In genomic region chr11:11845066-11845465, GRCh38 we compare ENCODE assay signal across 8 cellular contexts. TPM values are rescaled to one million over a fixed set of nuclear protein-coding genes. Genes with fewer than 3 reads are reported as not detected.
DNase-seq lines count a peak whose midpoint lies in the region; ATAC-seq, FAIRE-seq and TF ChIP-seq lines count a peak whose summit lies in the region.

No MANE protein-coding gene starts in this region.

- RAD21 ChIA-PET in HCT116 (lab: Charles Lee; ENCODE audit: low non-redundant PET in 1 of 2, low total read pairs in 2 of 2, uncharacterized antibody in 2 of 2, unreplicated experiment in 2 of 2), result interaction anchor here in 1 of 2 experiments (0.9 kb wide), 1 partner anchor 31 kb away, joined by 3 read pairs; no protein-coding TSS in a partner anchor

- H3K27ac Mint-ChIP-seq in activated CD4-positive, alpha-beta memory T cell treated with anti-CD3 and anti-CD28 coated beads for 36 hours, result no peak overlapping the region

- TF ChIP-seq EP300 in A549 (IDR thresholded peaks at IDR 0.05), result no peak

- no peak overlapping the region for H3K4me3 ChIP-seq in A549
- peak overlapping the region in 1 of 2 experiments; percentile 24; a peak in 1 of 4 replicates for H3K4me3 ChIP-seq in HCT116 (replicated peaks in 1 of 2; ENCODE audit: low read depth in 1 of 2, low read length in 2 of 2)

- no peak overlapping the region for H3K27ac ChIP-seq in A549
- no peak overlapping the region for H3K27ac ChIP-seq in HCT116 (ENCODE audit: low read depth, low read length)

- no peak for TF ChIP-seq RAD21 in A549 (conservative IDR thresholded peaks at IDR 0.05 in 1 of 2, IDR thresholded peaks at IDR 0.05 in 1 of 2)
- no peak for TF ChIP-seq RAD21 in HCT116 (IDR thresholded peaks at IDR 0.05; ENCODE audit: low read depth)

- POLR2A ChIA-PET in A549 (lab: Yijun Ruan, JAX) (no interaction called here), HCT116 (lab: Charles Lee) (interaction anchor here (0.9 kb wide), 1 partner anchor 26 kb away, joined by 4 read pairs; no protein-coding TSS in a partner anchor)
- POLR2A ChIA-PET in activated CD4-positive, alpha-beta memory T cell treated with anti-CD3 and anti-CD28 coated beads for 36 hours (lab: Charles Lee), result interaction anchor here (1.6 kb wide), 1 partner anchor 21 kb away, joined by 3 read pairs; no protein-coding TSS in a partner anchor

- H3K4me1 ChIP-seq in A549 (peaks cover 49% of the 10 kb centered on the region), HCT116 (ENCODE audit: control insufficient read depth in 1 of 2, insufficient read depth in 2 of 2, low read length in 2 of 2) (peaks cover 34 to 51% of the 10 kb centered on the region in 2 experiments)

- no peak overlapping the region for H2AFZ ChIP-seq in HCT116 (ENCODE audit: low read depth, low read length, poor library complexity, severe bottlenecking)

- no peak for ATAC-seq in A549
- ATAC-seq in HCT116, result no peak
- no peak for ATAC-seq in GM21825 (IDR thresholded peaks at IDR 0.05; ENCODE audit: unreplicated experiment)

- H3K27me3 Mint-ChIP-seq in activated CD4-positive, alpha-beta memory T cell treated with anti-CD3 and anti-CD28 coated beads for 36 hours, result no peaks in the 10 kb centered on the region

- no peak for FAIRE-seq in A549 (lab: Jason Lieb, UNC)

- DNase-seq in A549 (ENCODE audit: low read depth in 1 of 2, low spot score in 1 of 2) (no peak), HCT116 (ENCODE audit: low read depth, low spot score) (peak; percentile 52), mucosa of gallbladder (ENCODE audit: low spot score) (peak; percentile 38), KG1 (lab: John Stamatoyannopoulos, UW) (no peak), NCI-H1930 (lab: John Stamatoyannopoulos, UW) (no peak)
- DNase-seq in activated CD4-positive, alpha-beta memory T cell treated with anti-CD3 and anti-CD28 coated beads for 36 hours, result no peak
- no peak for DNase-seq in activated CD4-positive, CD25-positive, alpha-beta regulatory T cell treated with anti-CD3 and anti-CD28 coated beads, Interleukin-2, amount 50 U/mL, for 72 hours

- peaks cover 13% of the 10 kb centered on the region; the same call in 1 of the 2 replicates for H4K20me1 ChIP-seq in HCT116 (ENCODE audit: insufficient read depth)

- no peaks in the 10 kb centered on the region for H3K36me3 ChIP-seq in HCT116 (ENCODE audit: control insufficient read depth in 1 of 2, insufficient read depth in 2 of 2, low read length in 2 of 2)

- no peaks in the 10 kb centered on the region for H3K27me3 ChIP-seq in HCT116 (ENCODE audit: insufficient read depth, low read length)

- peaks cover 1% of the 10 kb centered on the region for H3K36me3 Mint-ChIP-seq in activated CD4-positive, alpha-beta memory T cell treated with anti-CD3 and anti-CD28 coated beads for 36 hours

- TF ChIP-seq CTCF in A549 (IDR thresholded peaks at IDR 0.05), result no peak
- TF ChIP-seq CTCF in HCT116 (IDR thresholded peaks at IDR 0.05 in 2 of 3, conservative IDR thresholded peaks at IDR 0.05 in 1 of 3; ENCODE audit: borderline replicate concordance in 1 of 3, insufficient read depth in 1 of 3, low read depth in 2 of 3, low read length in 2 of 3), result no peak

- no peaks in the 10 kb centered on the region for H3K9me3 Mint-ChIP-seq in activated CD4-positive, alpha-beta memory T cell treated with anti-CD3 and anti-CD28 coated beads for 36 hours

- H3K9ac ChIP-seq in HCT116 (ENCODE audit: low read length), result no peak overlapping the region; the same call in 1 of the 2 replicates

- H3K79me2 ChIP-seq in HCT116 (ENCODE audit: insufficient read depth, low read length), result peaks cover 82% of the 10 kb centered on the region

- peak overlapping the region; percentile 92 for H3K4me2 ChIP-seq in A549
- peak overlapping the region; percentile 89 for H3K4me2 ChIP-seq in HCT116 (ENCODE audit: low read length)

- TF ChIP-seq POLR2A in A549 (IDR thresholded peaks at IDR 0.05; ENCODE audit: low read length) (no peak), HCT116 (IDR thresholded peaks at IDR 0.05; ENCODE audit: borderline replicate concordance, extremely low read depth, insufficient read depth, insufficient read length) (no peak)

- H3K9me3 ChIP-seq in A549 (no peaks in the 10 kb centered on the region), HCT116 (ENCODE audit: control insufficient read depth in 1 of 2, insufficient read depth in 1 of 2, low read depth in 1 of 2, low read length in 2 of 2) (no peaks in the 10 kb centered on the region)

- peak overlapping the region; percentile 61 for H3K4me3 Mint-ChIP-seq in activated CD4-positive, alpha-beta memory T cell treated with anti-CD3 and anti-CD28 coated beads for 36 hours

- no peaks in the 10 kb centered on the region for H3K9me2 ChIP-seq in HCT116 (ENCODE audit: insufficient read depth)

- no TSS peak for BruUV-seq in HCT116 (replicated peaks; lab: Mats Ljungman, UMichigan)

- H3K4me1 Mint-ChIP-seq in activated CD4-positive, alpha-beta memory T cell treated with anti-CD3 and anti-CD28 coated beads for 36 hours (ENCODE audit: low read depth), result peaks cover 48% of the 10 kb centered on the region

- intact Hi-C loops in HCT116 (cut with micrococcal nuclease), result no loop called here
- intact Hi-C loops in activated CD4-positive, alpha-beta memory T cell treated with anti-CD3 and anti-CD28 coated beads for 36 hours (cut with micrococcal nuclease), result loop anchor here (1.0 to 10.0 kb wide), 3 partner anchors 11 to 830 kb away; partner anchors contain the start of gene TEAD1

- CTCF ChIA-PET in A549 (lab: Yijun Ruan, JAX) (interaction anchor here (2.9 to 5.6 kb wide), 2 partner anchors 45 to 199 kb away, joined by 10 to 39 read pairs; no protein-coding TSS in a partner anchor), HCT116 (lab: Charles Lee) (interaction anchor here (1.0 to 1.3 kb wide), 3 partner anchors 46 to 199 kb away, joined by 3 read pairs; no protein-coding TSS in a partner anchor)
- CTCF ChIA-PET in activated CD4-positive, alpha-beta memory T cell treated with anti-CD3 and anti-CD28 coated beads for 36 hours (lab: Charles Lee), result interaction anchor here (0.9 to 2.0 kb wide), 5 partner anchors 12 to 122 kb away, joined by 3 to 5 read pairs (median 3); no protein-coding TSS in a partner anchor

TF ChIP-seq in A549, 52 proteins besides CTCF, POLR2A, EP300 and RAD21:
- no peak for TF ChIP-seq MAX (IDR thresholded peaks at IDR 0.05)
- TF ChIP-seq GATA3 (IDR thresholded peaks at IDR 0.05; ENCODE audit: borderline replicate concordance), result no peak
- TF ChIP-seq HDAC2 (IDR thresholded peaks at IDR 0.05), result no peak
- no peak for TF ChIP-seq USF2 (IDR thresholded peaks at IDR 0.05)

TF ChIP-seq in HCT116, 20 proteins besides CTCF, POLR2A, EP300 and RAD21:
- 0 out of 2 replicates have a peak, but pooled peaks have one; percentile 38 for TF ChIP-seq CEBPB (IDR thresholded peaks at IDR 0.05; ENCODE audit: low read depth)
- no peak for TF ChIP-seq POLR2AphosphoS5 (IDR thresholded peaks at IDR 0.05; ENCODE audit: low read depth, low read length)
- TF ChIP-seq CBX3 (IDR thresholded peaks at IDR 0.05; ENCODE audit: low read depth), result peak; percentile 53; the same call in 1 of the 2 replicates
- TF ChIP-seq YY1 (IDR thresholded peaks at IDR 0.05; ENCODE audit: extremely low read depth, insufficient replicate concordance, low read depth, low read length), result no peak
- TF ChIP-seq JUND (IDR thresholded peaks at IDR 0.05), result peak; percentile 19; the same call in 1 of the 2 replicates
- TF ChIP-seq ZBTB33 (IDR thresholded peaks at IDR 0.05; ENCODE audit: extremely low read depth, insufficient replicate concordance, low read length), result no peak
- no peak for TF ChIP-seq FOSL1 (IDR thresholded peaks at IDR 0.05; ENCODE audit: low read depth)
- no peak for TF ChIP-seq ZFX (IDR thresholded peaks at IDR 0.05)
- TF ChIP-seq EZH2 (IDR thresholded peaks at IDR 0.05), result no peak
- no peak for TF ChIP-seq SRF (IDR thresholded peaks at IDR 0.05; ENCODE audit: low read depth)
- 0 out of 2 replicates have a peak, but pooled peaks have one; percentile 8 for TF ChIP-seq MAX (IDR thresholded peaks at IDR 0.05)
- 0 out of 2 replicates have a peak, but pooled peaks have one; percentile 35 for TF ChIP-seq EGR1 (IDR thresholded peaks at IDR 0.05; ENCODE audit: low read depth)
- no peak for TF ChIP-seq ATF3 (IDR thresholded peaks at IDR 0.05)
- TF ChIP-seq SIN3A (IDR thresholded peaks at IDR 0.05; ENCODE audit: low read depth), result no peak
- peak; percentile 72 for TF ChIP-seq SP1 (IDR thresholded peaks at IDR 0.05; ENCODE audit: low read depth)

RNA-seq across cellular contexts. Expression of gene USP47, which starts 3.3 kb away (rescaled TPM):
- polyA plus RNA-seq in A549 (2011; rRNA removed), result 31.3 and 32.8 TPM in 2 replicates
- polyA plus RNA-seq in A549 (2012; cell fraction: cytosol; rRNA removed), result 6.2 and 6.6 TPM in 2 replicates
- 4.2 and 7.8 TPM in 2 replicates for polyA plus RNA-seq in A549 (2012; cell fraction: nucleus; rRNA removed)
- polyA plus RNA-seq in A549 (2017; fragmentation: RNase III; extraction: RNeasy Plus Mini Kit Qiagen cat#74134 plus additional on column Dnase treatment), result 31.0 to 31.8 TPM (median 31.4 TPM) in 3 replicates
- 20.9 and 23.6 TPM in 2 replicates for polyA minus RNA-seq in A549 (2011; rRNA and poly(A)+ RNA removed)
- total RNA-seq in HCT116 (2021; ENCODE audit: unreplicated experiment), result 18.9 TPM
- 7.6 and 8.9 TPM in 2 replicates for polyA plus RNA-seq in HCT116 (2012)
- total RNA-seq in activated CD4-positive, alpha-beta memory T cell treated with anti-CD3 and anti-CD28 coated beads for 36 hours, result 10 to 100 TPM; 58.5 to 64.0 TPM
- total RNA-seq in mucosa of gallbladder, result 48.5 TPM

Comparison
In these comparisons a context has a peak if more than half of its experiments do, and no peak if none do; other contexts are left out.
1. DNase-seq: peak in HCT116 (single experiment) and mucosa of gallbladder (single experiment); none in A549 (0 of 2), activated CD4-positive, alpha-beta memory T cell treated with anti-CD3 and anti-CD28 coated beads for 36 hours (single experiment), KG1 (single experiment), NCI-H1930 (0 of 2) and activated CD4-positive, CD25-positive, alpha-beta regulatory T cell treated with anti-CD3 and anti-CD28 coated beads, Interleukin-2, amount 50 U/mL, for 72 hours (single experiment).
2. Of the 6 proteins assayed by ChIP-seq in both A549 and HCT116: peak only in A549: none; only in HCT116: CEBPB and MAX; in both: none; in neither: 4.